Comparison of ENCODE assay signal across 10 cellular contexts in the genomic region with DNA sequence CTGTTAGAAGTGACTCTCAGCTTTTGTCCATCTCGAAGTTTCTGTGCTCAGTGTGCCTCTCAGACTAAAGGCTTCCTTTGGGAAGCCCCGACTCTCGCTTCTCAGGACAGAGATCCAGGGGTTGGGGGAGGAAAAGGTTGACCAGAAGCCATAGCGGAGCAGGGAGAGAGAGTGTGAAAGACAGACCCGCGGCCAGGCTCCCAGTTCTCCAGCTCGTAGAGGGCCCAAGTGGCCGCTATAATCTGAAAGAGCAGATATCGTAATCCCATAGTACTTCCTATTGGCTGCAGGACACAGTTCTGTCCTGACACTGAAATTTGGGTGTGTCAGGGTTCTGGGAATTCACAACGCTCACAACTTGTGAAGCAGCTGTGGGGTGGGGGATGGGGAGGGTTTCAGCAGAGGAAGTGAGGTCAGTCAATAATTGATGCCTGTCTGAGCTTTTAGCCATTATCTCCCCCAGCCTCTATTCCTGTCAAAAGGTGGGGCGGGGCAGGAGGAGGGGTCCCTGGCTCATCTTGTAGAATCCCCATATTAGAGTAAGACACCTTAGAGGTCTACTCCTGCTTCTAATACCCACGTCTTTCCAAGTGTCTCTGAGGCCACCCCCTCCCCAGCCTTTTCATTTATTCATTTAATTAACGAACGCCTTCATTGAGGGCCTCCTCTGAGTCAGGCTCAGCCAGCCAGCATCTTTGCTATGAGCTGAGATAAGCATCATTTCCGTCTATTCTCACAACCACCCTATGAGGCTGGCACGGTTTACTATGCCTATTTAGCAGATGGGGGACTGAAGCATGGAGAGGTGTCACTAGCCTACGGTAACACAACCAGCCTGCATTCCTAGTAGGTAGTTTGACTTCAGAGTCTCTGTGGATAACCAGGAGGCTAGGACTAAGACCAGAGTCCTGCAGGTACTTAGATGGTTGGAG. TPM values are rescaled to one million over a fixed set of nuclear protein-coding genes. Genes with fewer than 3 reads are reported as not detected.
DNase-seq lines count a peak whose midpoint lies in the region; ATAC-seq and TF ChIP-seq lines count a peak whose summit lies in the region.
"Had no signal": no experiment of that assay in that cellular context is flagged by ENCODE, and none has a peak within 500 bp of the region (broad histone marks: within the 10 kb centered on the region; RNA-seq: fewer than 3 reads in every experiment).

No MANE protein-coding gene starts in this region.

- POLR2A ChIA-PET in WTC11 (lab: Charles Lee) = no interaction called here

- H3K4me1 Mint-ChIP-seq in WTC11 = peaks cover 10% of the 10 kb centered on the region
- no peaks in the 10 kb centered on the region for H3K4me1 Mint-ChIP-seq in Calu3 (ENCODE audit: low read depth, unreplicated experiment)

- H3K4me1 ChIP-seq in heart right ventricle (peaks cover 28 to 64% (median 62%) of the 10 kb centered on the region in 9 donors), Karpas-422 (ENCODE audit: low read length) (no peaks in the 10 kb centered on the region)

- H3K27ac ChIP-seq in heart right ventricle = peak overlapping the region; percentile 90 to 98 (median 94)
- no peak overlapping the region for H3K27ac ChIP-seq in Karpas-422 (ENCODE audit: low read length)

- no TSS peak for BruUV-seq in Calu3 (replicated peaks; lab: Mats Ljungman, UMichigan)

- TF ChIP-seq CTCF in WTC11 (IDR thresholded peaks at IDR 0.05) (no peak), heart right ventricle (IDR thresholded peaks at IDR 0.05) (no peak), Calu3 (IDR thresholded peaks at IDR 0.05; ENCODE audit: unreplicated experiment) (no peak)

- H3K4me2 ChIP-seq in Karpas-422 (ENCODE audit: low read depth, low read length, poor library complexity, severe bottlenecking) = no peak overlapping the region

- no peaks in the 10 kb centered on the region for H4K20me1 ChIP-seq in Karpas-422 (ENCODE audit: insufficient read depth, low read depth, low read length)

- peak; percentile 62 for DNase-seq in EH (ENCODE audit: low read depth)
- no peak for DNase-seq in WTC11 (ENCODE audit: low spot score)
- DNase-seq in heart right ventricle = peak; percentile 72 to 89
- DNase-seq in sciatic nerve (ENCODE audit: low spot score) = peak; percentile 78
- DNase-seq in NCI-H1694 treated with DMSO at 0.1 percent for 48 hours (lab: John Stamatoyannopoulos, UW) = no peak
- no peak for DNase-seq in Ammon's horn (ENCODE audit: low spot score)
- DNase-seq in Karpas-422 = no peak
- no peak for DNase-seq in Calu3
- DNase-seq: DND-41, NCI-H2081 treated with DMSO at 0.1 percent for 48 hours had no signal

- H3K36me3 Mint-ChIP-seq in WTC11 (no peaks in the 10 kb centered on the region), Calu3 (ENCODE audit: insufficient read depth, unreplicated experiment) (no peaks in the 10 kb centered on the region)

- H3K9me3 Mint-ChIP-seq in WTC11 (no peaks in the 10 kb centered on the region), Calu3 (ENCODE audit: low read depth, unreplicated experiment) (no peaks in the 10 kb centered on the region)

- H3K4me3 Mint-ChIP-seq in WTC11 (peak overlapping the region; percentile 66), Calu3 (ENCODE audit: low read depth, unreplicated experiment) (no peak overlapping the region)

- 34 to 45% methylated on average over 17 of the region's 17 CpGs for WGBS in heart right ventricle, 2 donors

- H3K9me3 ChIP-seq in heart right ventricle (peaks cover 0 to 4% (median 0%) of the 10 kb centered on the region in 11 donors), Karpas-422 (ENCODE audit: low read length) (no peaks in the 10 kb centered on the region)

- H3K36me3 ChIP-seq in heart right ventricle = no peaks in the 10 kb centered on the region
- H3K36me3 ChIP-seq in Karpas-422 (ENCODE audit: insufficient read depth, low read length) = no peaks in the 10 kb centered on the region

- H3K4me3 ChIP-seq in heart right ventricle (peak overlapping the region in 8 of 10 donors; percentile 58 to 78 (median 70)), Karpas-422 (ENCODE audit: low read length) (no peak overlapping the region)

- no peak for ATAC-seq in WTC11
- peak; percentile 71 to 84 (median 80) for ATAC-seq in heart right ventricle
- peak; percentile 87 for ATAC-seq in sciatic nerve

- H3K9ac ChIP-seq in Karpas-422 (ENCODE audit: low read length) = no peak overlapping the region

- H3K27ac Mint-ChIP-seq in WTC11 (no peak overlapping the region), Calu3 (ENCODE audit: unreplicated experiment) (no peak overlapping the region)

- no peak overlapping the region for H2AFZ ChIP-seq in Karpas-422 (ENCODE audit: low read length)

- intact Hi-C loops in heart right ventricle (cut with DNase I) (loop anchor here in 1 of 10 donors (5.0 kb wide), 1 partner anchor 72 kb away; no protein-coding TSS in a partner anchor), sciatic nerve (cut with DNase I) (no loop called here), Calu3 (cut with micrococcal nuclease; ENCODE audit: unreplicated experiment) (no loop called here)

- CTCF ChIA-PET in WTC11 (lab: Charles Lee) = interaction anchor here (0.6 to 3.9 kb wide), 7 partner anchors 12 to 177 kb away, joined by 3 to 38 read pairs (median 5); no protein-coding TSS in a partner anchor
- CTCF ChIA-PET in Calu3 (lab: Charles Lee) = no interaction called here

- peaks cover 53% of the 10 kb centered on the region for H3K27me3 Mint-ChIP-seq in WTC11 (ENCODE audit: low read depth)
- peaks cover 39% of the 10 kb centered on the region for H3K27me3 Mint-ChIP-seq in Calu3 (ENCODE audit: unreplicated experiment)

- no peaks in the 10 kb centered on the region for H3K9me2 ChIP-seq in Karpas-422 (replicated peaks; ENCODE audit: insufficient read depth, low read length)

- no peaks in the 10 kb centered on the region for H3K79me2 ChIP-seq in Karpas-422 (ENCODE audit: low read length)

- H3K27me3 ChIP-seq in heart right ventricle = peaks cover 0 to 25% (median 11%) of the 10 kb centered on the region in 7 donors
- H3K27me3 ChIP-seq in Karpas-422 (ENCODE audit: low read length) = no peaks in the 10 kb centered on the region

TF ChIP-seq in WTC11, 78 proteins besides CTCF, POLR2A, EP300 and RAD21 (continues in another document):
- TF ChIP-seq IRF2 (CRISPR knock-in tag; IDR thresholded peaks at IDR 0.05; ENCODE audit: borderline replicate concordance, low read depth) (no peak), ATF3 (CRISPR knock-in tag; conservative IDR thresholded peaks at IDR 0.05) (no peak), JUN (CRISPR knock-in tag; IDR thresholded peaks at IDR 0.05) (no peak), E2F4 (CRISPR knock-in tag; IDR thresholded peaks at IDR 0.05; ENCODE audit: borderline replicate concordance, low read depth) (no peak), ZNF671 (CRISPR knock-in tag; IDR thresholded peaks at IDR 0.05) (no peak), PREB (CRISPR knock-in tag; IDR thresholded peaks at IDR 0.05; ENCODE audit: borderline replicate concordance) (no peak)
- TF ChIP-seq, protein P1, sequence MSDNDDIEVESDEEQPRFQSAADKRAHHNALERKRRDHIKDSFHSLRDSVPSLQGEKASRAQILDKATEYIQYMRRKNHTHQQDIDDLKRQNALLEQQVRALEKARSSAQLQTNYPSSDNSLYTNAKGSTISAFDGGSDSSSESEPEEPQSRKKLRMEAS (CRISPR knock-in tag; IDR thresholded peaks at IDR 0.05) = no peak

RNA-seq across cellular contexts. Expression of gene ACVRL1, which starts 1.5 kb away (rescaled TPM):
- total RNA-seq in WTC11 (2021) = 0.64 to 1.5 TPM (median 0.98 TPM) in 3 replicates
- total RNA-seq in heart right ventricle = 10 to 100 TPM; 16.6 to 68.0 (median 26.3) TPM
- 10 to 100 TPM; 33.8 to 38.1 TPM for polyA plus RNA-seq in heart right ventricle
- total RNA-seq in sciatic nerve = 57.6 TPM
- not detected in 2 replicates for total RNA-seq in Karpas-422 (2014; rRNA removed; shearing (Covaris generic); ENCODE audit: low replicate concordance)
- total RNA-seq in Calu3 (2022) = 0.44 TPM in 1 of 2 replicates, not detected in the other

RNA-seq across cellular contexts. Expression of gene ANKRD33, which starts 17.9 kb away (rescaled TPM):
- 1.7 to 2.3 TPM (median 2.0 TPM) in 3 replicates for total RNA-seq in WTC11 (2021)
- total RNA-seq in heart right ventricle = not detected
- under 1 TPM in 1 of 2 donors, not detected in 1; 0.01 TPM for polyA plus RNA-seq in heart right ventricle
- 0.76 TPM for total RNA-seq in sciatic nerve
- not detected in 2 replicates for total RNA-seq in Karpas-422 (2014; rRNA removed; shearing (Covaris generic); ENCODE audit: low replicate concordance)
- total RNA-seq in Calu3 (2022) = not detected in 2 replicates

RNA-seq across cellular contexts. Expression of gene ACVR1B, which starts 45.7 kb away (rescaled TPM):
- total RNA-seq in WTC11 (2021) (20.9 to 24.1 TPM (median 22.3 TPM) in 3 replicates), heart right ventricle (10 to 100 TPM in 5 of 10 donors, 1 to 10 TPM in 5; 8.4 to 15.5 (median 10.4) TPM), sciatic nerve (23.9 TPM), Calu3 (2022) (16.3 and 17.3 TPM in 2 replicates)
- polyA plus RNA-seq in heart right ventricle = 1 to 10 TPM; 5.8 to 8.0 TPM
- 2.4 and 3.9 TPM in 2 replicates for total RNA-seq in Karpas-422 (2014; rRNA removed; shearing (Covaris generic); ENCODE audit: low replicate concordance)

RNA-seq across cellular contexts. Expression of gene FIGNL2, which starts 57.3 kb away (rescaled TPM):
- total RNA-seq in WTC11 (2021) (9.9 to 10.3 TPM (median 10.0 TPM) in 3 replicates), heart right ventricle (under 1 TPM; 0.24 to 0.69 (median 0.41) TPM), sciatic nerve (4.0 TPM), Calu3 (2022) (not detected in 2 replicates)
- polyA plus RNA-seq in heart right ventricle = under 1 TPM; 0.22 TPM
- total RNA-seq in Karpas-422 (2014; rRNA removed; shearing (Covaris generic); ENCODE audit: low replicate concordance) = not detected in 2 replicates

Comparison
In these comparisons a context has a peak if more than half of its experiments do, and no peak if none do; other contexts are left out.
1. DNase-seq: peak in EH (single experiment), heart right ventricle (2 of 2) and sciatic nerve (single experiment); none in WTC11 (single experiment), NCI-H1694 treated with DMSO at 0.1 percent for 48 hours (single experiment), Ammon's horn (single experiment), Karpas-422 (single experiment) and Calu3 (single experiment).